ENCODE assay signal across 8 cellular contexts in the genomic region with DNA sequence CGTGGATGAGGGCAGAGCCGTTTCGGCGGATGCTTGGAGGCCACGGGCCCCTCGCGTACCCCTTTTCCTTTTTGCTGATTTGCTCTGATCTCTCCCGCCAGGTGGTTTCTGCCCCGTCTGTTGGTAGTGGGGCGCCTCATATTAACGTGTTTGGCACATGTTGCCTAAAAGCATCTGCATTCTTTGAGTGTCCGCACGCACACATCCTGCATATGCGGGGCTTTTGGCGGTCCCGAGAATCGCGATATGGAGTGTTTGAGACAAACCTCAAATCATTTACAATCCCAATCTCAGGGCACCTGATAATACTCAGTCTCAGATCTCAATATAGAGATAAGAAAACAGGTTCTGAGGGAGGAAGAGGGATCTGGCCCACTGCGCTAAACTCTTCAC. TPM values are rescaled to one million over a fixed set of nuclear protein-coding genes. Genes with fewer than 3 reads are reported as not detected.
A peak's percentile ranks its signal among the peaks of the same experiment; 100 is the strongest.
DNase-seq lines count a peak whose midpoint lies in the region; ATAC-seq and TF ChIP-seq lines count a peak whose summit lies in the region.

No MANE protein-coding gene starts in this region.

- peaks cover 35% of the 10 kb centered on the region for H3K4me1 Mint-ChIP-seq in activated CD8-positive, alpha-beta T cell treated with anti-CD3 and anti-CD28 coated beads for 36 hours (ENCODE audit: low read depth)

- H3K36me3 Mint-ChIP-seq in activated CD8-positive, alpha-beta T cell treated with anti-CD3 and anti-CD28 coated beads for 36 hours (ENCODE audit: low read depth), result peaks cover 47% of the 10 kb centered on the region

- no peak for TF ChIP-seq POLR2A in HCT116 (IDR thresholded peaks at IDR 0.05; ENCODE audit: borderline replicate concordance, extremely low read depth, insufficient read depth, insufficient read length)
- no peak for TF ChIP-seq POLR2A in spleen (IDR thresholded peaks at IDR 0.05)

- no peaks in the 10 kb centered on the region for H3K9me3 Mint-ChIP-seq in activated CD8-positive, alpha-beta T cell treated with anti-CD3 and anti-CD28 coated beads for 36 hours

- intact Hi-C loops in HCT116 (cut with micrococcal nuclease), result no loop called here
- intact Hi-C loops in activated CD8-positive, alpha-beta T cell treated with anti-CD3 and anti-CD28 coated beads for 36 hours (cut with micrococcal nuclease), result loop anchor here (10.0 kb wide), 1 partner anchor 401 kb away; the partner anchor contains the start of gene PPP6R1
- intact Hi-C loops in spleen (cut with DNase I; ENCODE audit: low total_unique reads), result no loop called here

- CTCF ChIA-PET in HCT116 (lab: Charles Lee), result interaction anchor here (2.9 kb wide), 1 partner anchor 16 kb away, joined by 15 read pairs; no protein-coding TSS in a partner anchor
- CTCF ChIA-PET in activated CD8-positive, alpha-beta T cell treated with anti-CD3 and anti-CD28 coated beads for 36 hours (lab: Charles Lee), result interaction anchor here (1.1 to 1.8 kb wide), 4 partner anchors 12 to 24 kb away, joined by 3 to 8 read pairs (median 4); no protein-coding TSS in a partner anchor

- TF ChIP-seq RAD21 in HCT116 (IDR thresholded peaks at IDR 0.05; ENCODE audit: low read depth), result no peak

- H3K9me2 ChIP-seq in HCT116 (ENCODE audit: insufficient read depth), result no peaks in the 10 kb centered on the region

- no peaks in the 10 kb centered on the region for H3K27me3 Mint-ChIP-seq in activated CD8-positive, alpha-beta T cell treated with anti-CD3 and anti-CD28 coated beads for 36 hours

- peaks cover 54% of the 10 kb centered on the region for H3K79me2 ChIP-seq in HCT116 (ENCODE audit: insufficient read depth, low read length)

- H3K9ac ChIP-seq in HCT116 (ENCODE audit: low read length), result peak overlapping the region; percentile 99

- RAD21 ChIA-PET in HCT116 (lab: Charles Lee; ENCODE audit: low non-redundant PET in 1 of 2, low total read pairs in 2 of 2, uncharacterized antibody in 2 of 2, unreplicated experiment in 2 of 2), result no interaction called here

- H3K4me3 ChIP-seq in HCT116 (replicated peaks in 1 of 2; ENCODE audit: low read depth in 1 of 2, low read length in 2 of 2) (peak overlapping the region; percentile 93 to 94), iPS DF 6.9 (ENCODE audit: low read length) (peak overlapping the region; percentile 95), spleen (peak overlapping the region; percentile 75 to 100 (median 88))

- BruUV-seq in HCT116 (replicated peaks; lab: Mats Ljungman, UMichigan), result TSS peak; percentile 67

- no peaks in the 10 kb centered on the region; the same call in 1 of the 2 replicates for H4K20me1 ChIP-seq in HCT116 (ENCODE audit: insufficient read depth)

- TF ChIP-seq CTCF in HCT116 (IDR thresholded peaks at IDR 0.05 in 2 of 3, conservative IDR thresholded peaks at IDR 0.05 in 1 of 3; ENCODE audit: borderline replicate concordance in 1 of 3, insufficient read depth in 1 of 3, low read depth in 2 of 3, low read length in 2 of 3) (no peak), spleen (IDR thresholded peaks at IDR 0.05 in 8 of 11, conservative IDR thresholded peaks at IDR 0.05 in 3 of 11) (no peak)
- no peak for TF ChIP-seq CTCF in activated CD8-positive, alpha-beta T cell treated with anti-CD3 and anti-CD28 coated beads for 36 hours (IDR thresholded peaks at IDR 0.05)

- peaks cover 18 to 29% of the 10 kb centered on the region in 2 experiments; a peak in 3 of 4 replicates for H3K4me1 ChIP-seq in HCT116 (ENCODE audit: control insufficient read depth in 1 of 2, insufficient read depth in 2 of 2, low read length in 2 of 2)
- H3K4me1 ChIP-seq in iPS DF 6.9 (ENCODE audit: control insufficient read depth, insufficient read depth, low read length), result peaks cover 1% of the 10 kb centered on the region; the same call in 1 of the 2 replicates
- H3K4me1 ChIP-seq in spleen, result peaks cover 37 to 76% (median 61%) of the 10 kb centered on the region in 6 donors

- peak overlapping the region; percentile 99 for H3K27ac Mint-ChIP-seq in activated CD8-positive, alpha-beta T cell treated with anti-CD3 and anti-CD28 coated beads for 36 hours

- peak overlapping the region; percentile 98 for H3K4me3 Mint-ChIP-seq in activated CD8-positive, alpha-beta T cell treated with anti-CD3 and anti-CD28 coated beads for 36 hours

- no CpG with 5 or more reads among the region's 19 CpGs for WGBS in iPS DF 6.9 (ENCODE audit: insufficient coverage, insufficient read length)
- 0 to 1% (median 0%) methylated on average over 19 of the region's 19 CpGs for WGBS in spleen, 5 donors

- H2AFZ ChIP-seq in HCT116 (ENCODE audit: low read depth, low read length, poor library complexity, severe bottlenecking), result no peak overlapping the region

- POLR2A ChIA-PET in HCT116 (lab: Charles Lee), result no interaction called here
- POLR2A ChIA-PET in activated CD8-positive, alpha-beta T cell treated with anti-CD3 and anti-CD28 coated beads for 36 hours (lab: Charles Lee), result interaction anchor here (3.0 to 3.5 kb wide), 2 partner anchors 13 to 18 kb away, joined by 13 to 57 read pairs; no protein-coding TSS in a partner anchor

- peak overlapping the region; percentile 79 for H3K4me2 ChIP-seq in HCT116 (ENCODE audit: low read length)

- H3K27me3 ChIP-seq in HCT116 (ENCODE audit: insufficient read depth, low read length) (no peaks in the 10 kb centered on the region), iPS DF 6.9 (ENCODE audit: control insufficient read depth, insufficient read depth, low read length) (no peaks in the 10 kb centered on the region), spleen (replicated peaks in 1 of 7) (no peaks in the 10 kb centered on the region)

- H3K36me3 ChIP-seq in HCT116 (ENCODE audit: control insufficient read depth in 1 of 2, insufficient read depth in 2 of 2, low read length in 2 of 2), result peaks cover 13 to 20% of the 10 kb centered on the region in 2 experiments; a peak in 3 of 4 replicates
- peaks cover 9% of the 10 kb centered on the region for H3K36me3 ChIP-seq in iPS DF 6.9 (ENCODE audit: control insufficient read depth, insufficient read depth, low read length)
- peaks cover 0 to 48% (median 18%) of the 10 kb centered on the region in 6 donors for H3K36me3 ChIP-seq in spleen

- H3K9me3 ChIP-seq in HCT116 (ENCODE audit: control insufficient read depth in 1 of 2, insufficient read depth in 1 of 2, low read depth in 1 of 2, low read length in 2 of 2) (no peaks in the 10 kb centered on the region), iPS DF 6.9 (ENCODE audit: control insufficient read depth, insufficient read depth, low read length) (no peaks in the 10 kb centered on the region), spleen (no peaks in the 10 kb centered on the region)

- ATAC-seq in HCT116 (no peak), HG03521 (IDR thresholded peaks at IDR 0.05; ENCODE audit: unreplicated experiment) (no peak), esophagus mucosa (no peak)
- ATAC-seq in activated CD8-positive, alpha-beta T cell treated with anti-CD3 and anti-CD28 coated beads for 36 hours, result no peak

- DNase-seq in HCT116 (ENCODE audit: low read depth, low spot score) (no peak), iPS DF 6.9 (ENCODE audit: low read depth, low spot score) (no peak), spleen (no peak), NCI-H345 treated with DMSO at 0.1 percent for 48 hours (lab: John Stamatoyannopoulos, UW; ENCODE audit: unreplicated experiment) (no peak), HCEC 1CT (no peak)
- DNase-seq in activated CD8-positive, alpha-beta T cell treated with anti-CD3 and anti-CD28 coated beads for 36 hours, result no peak

- peak overlapping the region; percentile 99 for H3K27ac ChIP-seq in HCT116 (ENCODE audit: low read depth, low read length)
- no peak overlapping the region for H3K27ac ChIP-seq in iPS DF 6.9 (ENCODE audit: low read length)
- H3K27ac ChIP-seq in spleen, result peak overlapping the region; percentile 95 to 100 (median 99)

TF ChIP-seq in HCT116, 20 proteins besides CTCF, POLR2A, EP300 and RAD21:
- TF ChIP-seq EGR1 (IDR thresholded peaks at IDR 0.05; ENCODE audit: low read depth) (no peak), TCF7L2 (IDR thresholded peaks at IDR 0.05; ENCODE audit: borderline replicate concordance, extremely low read depth, insufficient read depth, insufficient read length) (no peak), EZH2 (IDR thresholded peaks at IDR 0.05) (no peak), CEBPB (IDR thresholded peaks at IDR 0.05; ENCODE audit: low read depth) (no peak), SP1 (IDR thresholded peaks at IDR 0.05; ENCODE audit: low read depth) (no peak), FOSL1 (IDR thresholded peaks at IDR 0.05; ENCODE audit: low read depth) (no peak), EZH2phosphoT487 (IDR thresholded peaks at IDR 0.05; ENCODE audit: borderline replicate concordance) (no peak)

RNA-seq across cellular contexts. Expression of gene U2AF2, which starts 0.8 kb away (rescaled TPM):
- total RNA-seq in HCT116 (2021; ENCODE audit: unreplicated experiment) (259 TPM), spleen (100 to 1,000 TPM; 109 to 218 (median 176) TPM), esophagus mucosa (108 TPM)
- 199 and 201 TPM in 2 replicates for polyA plus RNA-seq in HCT116 (2012)
- 100 to 1,000 TPM; 304 to 306 TPM for total RNA-seq in activated CD8-positive, alpha-beta T cell treated with anti-CD3 and anti-CD28 coated beads for 36 hours
- polyA plus RNA-seq in spleen, result 100 to 1,000 TPM in 1 of 3 donors, 10 to 100 TPM in 2; 67.2 to 190 (median 85.5) TPM

RNA-seq across cellular contexts. Expression of gene CCDC106, which starts 7.6 kb away (rescaled TPM):
- total RNA-seq in HCT116 (2021; ENCODE audit: unreplicated experiment), result 1.0 TPM
- 0.56 and 0.70 TPM in 2 replicates for polyA plus RNA-seq in HCT116 (2012)
- total RNA-seq in activated CD8-positive, alpha-beta T cell treated with anti-CD3 and anti-CD28 coated beads for 36 hours, result 10 to 100 TPM in 1 of 2 experiments, 1 to 10 TPM in 1; 8.8 to 11.2 TPM
- 10 to 100 TPM; 11.9 to 23.4 (median 14.4) TPM for total RNA-seq in spleen
- 10 to 100 TPM; 26.7 to 40.1 (median 37.8) TPM for polyA plus RNA-seq in spleen
- total RNA-seq in esophagus mucosa, result 4.7 TPM

RNA-seq across cellular contexts. Expression of gene ZNF581, which starts 12.2 kb away (rescaled TPM):
- total RNA-seq in HCT116 (2021; ENCODE audit: unreplicated experiment) (44.4 TPM), spleen (10 to 100 TPM; 21.4 to 34.9 (median 27.2) TPM), esophagus mucosa (21.7 TPM)
- polyA plus RNA-seq in HCT116 (2012), result 47.8 and 48.2 TPM in 2 replicates
- 10 to 100 TPM; 30.4 to 34.5 TPM for total RNA-seq in activated CD8-positive, alpha-beta T cell treated with anti-CD3 and anti-CD28 coated beads for 36 hours
- polyA plus RNA-seq in spleen, result 10 to 100 TPM; 39.8 to 46.5 (median 43.6) TPM

RNA-seq across cellular contexts. Expression of gene ZNF580, which starts 14.8 kb away (rescaled TPM):
- total RNA-seq in HCT116 (2021; ENCODE audit: unreplicated experiment), result 36.7 TPM
- polyA plus RNA-seq in HCT116 (2012), result 37.1 and 47.1 TPM in 2 replicates
- 10 to 100 TPM; 24.8 to 26.2 TPM for total RNA-seq in activated CD8-positive, alpha-beta T cell treated with anti-CD3 and anti-CD28 coated beads for 36 hours
- total RNA-seq in spleen, result 10 to 100 TPM; 25.4 to 58.7 (median 31.7) TPM
- polyA plus RNA-seq in spleen, result 10 to 100 TPM; 18.9 to 36.7 (median 33.3) TPM
- total RNA-seq in esophagus mucosa, result 13.5 TPM

RNA-seq across cellular contexts. Expression of gene EPN1, which starts 19.4 kb away (rescaled TPM):
- 122 TPM for total RNA-seq in HCT116 (2021; ENCODE audit: unreplicated experiment)
- 99.3 and 119 TPM in 2 replicates for polyA plus RNA-seq in HCT116 (2012)
- total RNA-seq in activated CD8-positive, alpha-beta T cell treated with anti-CD3 and anti-CD28 coated beads for 36 hours, result 10 to 100 TPM; 36.2 to 37.7 TPM
- 100 to 1,000 TPM; 100 to 166 (median 129) TPM for total RNA-seq in spleen
- 100 to 1,000 TPM in 1 of 3 donors, 10 to 100 TPM in 2; 36.8 to 115 (median 42.6) TPM for polyA plus RNA-seq in spleen
- total RNA-seq in esophagus mucosa, result 91.9 TPM
